In the genomic region with DNA sequence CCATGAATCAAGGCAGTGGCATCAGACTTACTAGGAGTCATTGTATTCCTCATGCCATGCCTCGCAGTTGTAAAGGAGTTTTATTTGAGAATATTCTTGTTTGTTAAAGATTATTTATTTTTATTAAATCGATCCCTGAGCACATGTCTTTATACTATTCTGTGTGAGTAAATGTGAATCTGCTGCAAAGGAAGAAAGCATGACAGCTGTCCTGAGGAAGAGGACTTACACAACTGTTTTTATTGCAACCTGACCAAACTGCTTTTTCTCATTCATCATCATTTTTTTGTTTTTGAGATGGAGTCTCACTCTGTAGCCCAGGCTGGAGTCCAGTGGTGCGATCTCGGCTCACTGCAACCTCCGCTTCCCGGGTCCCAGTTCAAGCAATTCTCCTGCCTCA, we compare ENCODE assay signal across 24 cellular contexts.
"Had no signal": no experiment of that assay in that cellular context is flagged by ENCODE, and none has a peak within 500 bp of the region (broad histone marks: within the 10 kb centered on the region; RNA-seq: fewer than 3 reads in every experiment).

No MANE protein-coding gene starts in this region.

- DNase-seq: islet precursor cell; left ventricle myocardium inferior; mesendoderm; naive B cell; natural killer cell; nephron progenitor cell; ovary; retina; right cardiac atrium; sigmoid colon; stimulated activated CD4-positive, alpha-beta T cell treated with anti-CD3 and anti-CD28 coated beads, Interleukin-1b, Interleukin-23, amount 100 ng/mL, for 48 hours; stimulated activated CD4-positive, alpha-beta T cell treated with anti-CD3 and anti-CD28 coated beads, Interleukin-2, amount 100 ng/mL, for 48 hours; stimulated activated CD4-positive, alpha-beta T cell treated with anti-CD3 and anti-CD28 coated beads, Interleukin-4, amount 100 ng/mL, for 4 hours; stimulated activated CD8-positive, alpha-beta memory T cell treated with anti-CD3 and anti-CD28 coated beads, Interleukin-4, amount 100 ng/mL, for 48 hours; stimulated activated naive CD4-positive, alpha-beta T cell treated with Interleukin-2 at 50 U/mL for 16 hours; stimulated activated naive CD8-positive, alpha-beta T cell treated with anti-CD3 and anti-CD28 coated beads, Interleukin-15, amount 100 ng/mL, for 72 hours; substantia nigra; uterus had no signal

- H3K9me3 ChIP-seq: left ventricle myocardium inferior, ovary, prostate gland, sigmoid colon, tibial nerve, uterus had no signal

- H3K36me3 ChIP-seq: neural progenitor cell, ovary, prostate gland, uterus had no signal

- H3K27ac ChIP-seq: hepatocyte, left ventricle myocardium inferior, neural progenitor cell, ovary, prostate gland, sigmoid colon, tibial nerve, uterus had no signal

- H3K4me1 ChIP-seq: neural progenitor cell, prostate gland, tibial nerve, uterus had no signal

- H3K4me3 ChIP-seq: hepatocyte, left ventricle myocardium inferior, lung, neural progenitor cell, ovary, prostate gland, sigmoid colon, smooth muscle cell, tibial nerve, uterus had no signal

- H3K27me3 ChIP-seq: hepatocyte, neural progenitor cell, ovary, sigmoid colon, tibial nerve, uterus had no signal
